In genomic region chr22:44701824-44702478, GRCh38 we compare ENCODE assay signal across 8 cellular contexts. TPM values are rescaled to one million over a fixed set of nuclear protein-coding genes. Genes with fewer than 3 reads are reported as not detected.
DNase-seq lines count a peak whose midpoint lies in the region; ATAC-seq and TF ChIP-seq lines count a peak whose summit lies in the region.

A gene with protein sequence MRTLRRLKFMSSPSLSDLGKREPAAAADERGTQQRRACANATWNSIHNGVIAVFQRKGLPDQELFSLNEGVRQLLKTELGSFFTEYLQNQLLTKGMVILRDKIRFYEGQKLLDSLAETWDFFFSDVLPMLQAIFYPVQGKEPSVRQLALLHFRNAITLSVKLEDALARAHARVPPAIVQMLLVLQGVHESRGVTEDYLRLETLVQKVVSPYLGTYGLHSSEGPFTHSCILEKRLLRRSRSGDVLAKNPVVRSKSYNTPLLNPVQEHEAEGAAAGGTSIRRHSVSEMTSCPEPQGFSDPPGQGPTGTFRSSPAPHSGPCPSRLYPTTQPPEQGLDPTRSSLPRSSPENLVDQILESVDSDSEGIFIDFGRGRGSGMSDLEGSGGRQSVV (plus strand): TSS chr22:44702204. CDS start chr22:44702475, 271 bp downstream.

- WGBS in stomach, 5 donors, result 2 to 4% (median 3%) methylated on average over 44 to 88 of the region's 88 CpGs

- peaks cover 14% of the 10 kb centered on the region for H3K27me3 Mint-ChIP-seq in neural crest cell (ENCODE audit: low read depth)

- peak within 1 kb of the TSS; percentile 52 to 85 (median 62) for H3K27ac ChIP-seq in stomach

- TF ChIP-seq CTCF in fibroblast of the aortic adventitia (IDR thresholded peaks at IDR 0.05; ENCODE audit: insufficient read depth, low read length) (no peak), neural crest cell (conservative IDR thresholded peaks at IDR 0.05) (no peak), stomach (IDR thresholded peaks at IDR 0.05) (no peak)

- intact Hi-C loops in stomach (cut with DNase I; ENCODE audit: low total_unique reads), result no loop called here

- TF ChIP-seq POLR2A in GM18951 (IDR thresholded peaks at IDR 0.05; ENCODE audit: extremely low read depth, insufficient read depth, insufficient read length) (peak; percentile 45), stomach (IDR thresholded peaks at IDR 0.05) (no peak)

- in situ Hi-C loops in GM18951 (cut with MboI; ENCODE audit: low sequenced_read_pairs, unreplicated experiment), result no loop called here

- DNase-seq in AG08395 (ENCODE audit: low spot score) (peak; percentile 90), RKO (ENCODE audit: low spot score) (peak; percentile 86), fibroblast of the aortic adventitia (ENCODE audit: low read depth) (peak; percentile 84), neural crest cell (ENCODE audit: low read depth, low spot score) (peak; percentile 61), stomach (peak; percentile 87)
- peak; percentile 64 to 74 for DNase-seq in activated T-helper 1 cell treated with anti-CD3 and anti-CD28 coated beads, Interleukin-2, amount 50 U/mL, for 16 hours (ENCODE audit: low read depth in 1 of 2, low spot score in 1 of 2)

- no peaks in the 10 kb centered on the region for H3K36me3 Mint-ChIP-seq in neural crest cell (ENCODE audit: low read depth)

- no peak for TF ChIP-seq EP300 in stomach (IDR thresholded peaks at IDR 0.05)

- ATAC-seq in HG03354 (IDR thresholded peaks at IDR 0.05; ENCODE audit: poor library complexity, severe bottlenecking, unreplicated experiment), result peak; percentile 71

- peak within 1 kb of the TSS; percentile 71 for H3K4me3 ChIP-seq in fibroblast of the aortic adventitia (ENCODE audit: low read depth, low read length)
- H3K4me3 ChIP-seq in stomach, result peak within 1 kb of the TSS; percentile 59 to 83 (median 74)

- peak within 1 kb of the TSS; percentile 89 for H3K4me3 Mint-ChIP-seq in neural crest cell

- no peaks in the 10 kb centered on the region for H3K9me3 ChIP-seq in stomach

- H3K9me3 Mint-ChIP-seq in neural crest cell, result no peaks in the 10 kb centered on the region

- peaks cover 0 to 26% (median 0%) of the 10 kb centered on the region in 3 donors for H3K27me3 ChIP-seq in stomach

- no peaks in the 10 kb centered on the region for H3K36me3 ChIP-seq in stomach

- no peak within 1 kb of the TSS for H3K27ac Mint-ChIP-seq in neural crest cell (ENCODE audit: unreplicated experiment)

- H3K4me1 Mint-ChIP-seq in neural crest cell, result peaks cover 33% of the 10 kb centered on the region

- peaks cover 21 to 51% (median 35%) of the 10 kb centered on the region in 4 donors for H3K4me1 ChIP-seq in stomach

RNA-seq across cellular contexts. Expression of the gene that starts here (rescaled TPM):
- 1.8 and 8.2 TPM in 2 replicates for total RNA-seq in fibroblast of the aortic adventitia (ENCODE audit: low replicate concordance)
- total RNA-seq in neural crest cell, result 11.9 and 13.6 TPM in 2 replicates
- total RNA-seq in stomach, result 10 to 100 TPM in 3 of 5 donors, 1 to 10 TPM in 1, not detected in 1; 8.3 to 36.5 (median 26.9) TPM
- polyA plus RNA-seq in stomach, result 10 to 100 TPM; 13.3 to 17.9 (median 16.1) TPM

Comparison
In these comparisons a context has a peak if more than half of its experiments do, and no peak if none do; other contexts are left out.
1. Peak in every context shown above with its lines: DNase-seq, ATAC-seq, H3K4me3 ChIP-seq and H3K27ac ChIP-seq.